Comparison of ENCODE assay signal across 1 cellular context in the genomic region with DNA sequence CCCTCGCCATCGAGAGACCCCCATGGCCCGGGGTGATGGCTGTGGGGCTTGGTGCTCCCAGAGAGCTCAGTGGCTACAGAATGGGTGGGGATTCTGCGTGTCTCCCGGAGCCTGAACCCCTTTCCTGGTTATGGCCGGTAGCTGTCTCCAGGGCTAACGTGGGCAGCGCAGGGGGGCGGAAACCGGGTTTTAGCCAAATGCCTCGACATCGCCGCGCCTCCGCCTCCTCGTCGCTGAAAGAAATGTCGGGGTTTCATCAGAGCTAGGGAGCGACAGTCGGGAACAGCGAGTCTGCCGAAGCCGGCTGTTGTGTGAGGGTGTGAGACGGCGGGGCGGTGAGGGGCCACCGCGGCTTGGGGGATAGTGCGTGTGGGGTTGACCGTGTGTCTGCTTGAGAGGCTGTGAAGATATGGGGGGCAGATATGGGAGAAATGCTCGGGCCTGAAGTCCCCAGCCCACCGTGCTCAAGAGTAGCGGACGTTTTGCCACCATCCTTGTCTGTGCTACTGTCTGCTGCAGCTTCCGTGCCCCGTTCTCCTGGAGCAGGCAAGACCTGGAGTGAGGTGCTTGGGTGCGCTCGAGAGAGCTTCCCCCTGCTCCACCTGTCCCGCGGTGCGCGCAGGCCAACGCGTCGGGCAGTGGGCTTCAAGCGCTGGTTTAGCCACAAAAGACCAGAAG.
TF ChIP-seq lines count a peak whose summit lies in the region.

No MANE protein-coding gene starts in this region.

TF ChIP-seq in SK-N-SH treated with all-trans-retinoic acid at 6 μM for 48 hours, 23 proteins besides CTCF, POLR2A, EP300 and RAD21 (continued from another document):
- TF ChIP-seq TSHZ2 (CRISPR knock-in tag; IDR thresholded peaks at IDR 0.05) (no peak), GLIS3 (CRISPR knock-in tag; IDR thresholded peaks at IDR 0.05) (no peak), ISL1 (CRISPR knock-in tag; IDR thresholded peaks at IDR 0.05) (no peak), RARB (CRISPR knock-in tag; IDR thresholded peaks at IDR 0.05) (no peak), ZNF70 (CRISPR knock-in tag; IDR thresholded peaks at IDR 0.05) (no peak), PPARA (CRISPR knock-in tag; IDR thresholded peaks at IDR 0.05; ENCODE audit: borderline replicate concordance) (no peak), BACH2 (CRISPR knock-in tag; IDR thresholded peaks at IDR 0.05; ENCODE audit: borderline replicate concordance) (no peak)
- TF ChIP-seq, protein P1, sequence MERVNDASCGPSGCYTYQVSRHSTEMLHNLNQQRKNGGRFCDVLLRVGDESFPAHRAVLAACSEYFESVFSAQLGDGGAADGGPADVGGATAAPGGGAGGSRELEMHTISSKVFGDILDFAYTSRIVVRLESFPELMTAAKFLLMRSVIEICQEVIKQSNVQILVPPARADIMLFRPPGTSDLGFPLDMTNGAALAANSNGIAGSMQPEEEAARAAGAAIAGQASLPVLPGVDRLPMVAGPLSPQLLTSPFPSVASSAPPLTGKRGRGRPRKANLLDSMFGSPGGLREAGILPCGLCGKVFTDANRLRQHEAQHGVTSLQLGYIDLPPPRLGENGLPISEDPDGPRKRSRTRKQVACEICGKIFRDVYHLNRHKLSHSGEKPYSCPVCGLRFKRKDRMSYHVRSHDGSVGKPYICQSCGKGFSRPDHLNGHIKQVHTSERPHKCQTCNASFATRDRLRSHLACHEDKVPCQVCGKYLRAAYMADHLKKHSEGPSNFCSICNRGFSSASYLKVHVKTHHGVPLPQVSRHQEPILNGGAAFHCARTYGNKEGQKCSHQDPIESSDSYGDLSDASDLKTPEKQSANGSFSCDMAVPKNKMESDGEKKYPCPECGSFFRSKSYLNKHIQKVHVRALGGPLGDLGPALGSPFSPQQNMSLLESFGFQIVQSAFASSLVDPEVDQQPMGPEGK (CRISPR knock-in tag; IDR thresholded peaks at IDR 0.05; ENCODE audit: borderline replicate concordance), result no peak
TF ChIP-seq in SK-N-SH treated with all-trans-retinoic acid at 6 μM for 48 hours: peak in this region for 0.
